Comparison of ENCODE assay signal across 11 cellular contexts in genomic region chr1:170665625-170666024, GRCh38. TPM values are rescaled to one million over a fixed set of nuclear protein-coding genes. Genes with fewer than 3 reads are reported as not detected.
DNase-seq lines count a peak whose midpoint lies in the region; ATAC-seq and TF ChIP-seq lines count a peak whose summit lies in the region.
"Had no signal": no experiment of that assay in that cellular context is flagged by ENCODE, and none has a peak within 500 bp of the region (broad histone marks: within the 10 kb centered on the region; RNA-seq: fewer than 3 reads in every experiment).

No MANE protein-coding gene starts in this region.

- H3K36me3 ChIP-seq in GM23248 (ENCODE audit: low read depth) = no peaks in the 10 kb centered on the region
- no peaks in the 10 kb centered on the region for H3K36me3 ChIP-seq in gastroesophageal sphincter

- TF ChIP-seq EP300 in gastroesophageal sphincter (IDR thresholded peaks at IDR 0.05) = no peak

- H3K79me2 ChIP-seq in GM23248 (ENCODE audit: insufficient read depth) = peaks cover 85% of the 10 kb centered on the region

- 0 to 1% methylated on average over 14 of the region's 14 CpGs for WGBS in GM23248 (ENCODE audit: low coverage in 1 of 2, low lambda C conversion rate in 2 of 2, missing lambda C conversion rate in 2 of 2), 2 experiments
- 61 to 68% methylated on average over 5 to 8 of the region's 14 CpGs for WGBS in gastroesophageal sphincter (ENCODE audit: low coverage in 1 of 2), 2 donors

- TF ChIP-seq POLR2A in gastroesophageal sphincter (IDR thresholded peaks at IDR 0.05) = no peak

- peak overlapping the region; percentile 99 for H3K9ac ChIP-seq in GM23248

- no peaks in the 10 kb centered on the region for H4K20me1 ChIP-seq in GM23248 (ENCODE audit: insufficient read depth)

- H3K9me3 ChIP-seq in GM23248 (ENCODE audit: low read depth) (no peaks in the 10 kb centered on the region), gastroesophageal sphincter (no peaks in the 10 kb centered on the region)

- H3K4me3 ChIP-seq in GM23248 (peak overlapping the region; percentile 96), astrocyte of the cerebellum (ENCODE audit: low read depth, low read length) (peak overlapping the region; percentile 85), gastroesophageal sphincter (peak overlapping the region in 1 of 2 donors; percentile 64)

- in situ Hi-C loops in GM23248 (cut with MboI) = loop anchor here (10.0 kb wide), 2 partner anchors 131 to 651 kb away; partner anchors contain the start of gene GORAB
- in situ Hi-C loops in astrocyte of the cerebellum (cut with HindIII; ENCODE audit: low sequenced_read_pairs) = loop anchor here (25.0 kb wide), 1 partner anchor 728 kb away; no protein-coding TSS in a partner anchor

- DNase-seq in GM23248 = peak; percentile 68
- DNase-seq in astrocyte of the cerebellum (ENCODE audit: low read depth) = no peak
- peak; percentile 62 for DNase-seq in iris pigment epithelial cell (ENCODE audit: low read depth)
- DNase-seq in substantia nigra (lab: John Stamatoyannopoulos, UW) = peak in 1 of 49 donors; percentile 38
- DNase-seq in T-helper 2 cell = no peak
- no peak for DNase-seq in Ammon's horn (ENCODE audit: low spot score)
- DNase-seq: activated CD4-positive, CD25-positive, alpha-beta regulatory T cell; cerebellar nuclear complex had no signal

- no peak for TF ChIP-seq CTCF in astrocyte of the cerebellum (IDR thresholded peaks at IDR 0.05; ENCODE audit: low read depth, low read length, missing control alignments)
- TF ChIP-seq CTCF in gastroesophageal sphincter (IDR thresholded peaks at IDR 0.05) = no peak

- peak overlapping the region; percentile 17; the same call in 1 of the 2 replicates for H2AFZ ChIP-seq in GM23248

- ATAC-seq in gastroesophageal sphincter (no peak), GM21360 (IDR thresholded peaks at IDR 0.05; ENCODE audit: unreplicated experiment) (no peak)

- H3F3A ChIP-seq in GM23248 (ENCODE audit: insufficient read depth) = peaks cover 51% of the 10 kb centered on the region

- H3K4me1 ChIP-seq in GM23248 (ENCODE audit: insufficient read depth) (peaks cover 26% of the 10 kb centered on the region), gastroesophageal sphincter (peaks cover 0 to 53% (median 10%) of the 10 kb centered on the region in 3 donors)

- no peaks in the 10 kb centered on the region for H3K9me2 ChIP-seq in GM23248 (ENCODE audit: insufficient read depth)

- peak overlapping the region; percentile 97 for H3K27ac ChIP-seq in GM23248
- peak overlapping the region; percentile 26 for H3K27ac ChIP-seq in substantia nigra (ENCODE audit: low read depth, low read length, poor library complexity, severe bottlenecking)
- peak overlapping the region in 2 of 4 donors; percentile 81 to 88 for H3K27ac ChIP-seq in gastroesophageal sphincter

- peak overlapping the region; percentile 99 for H3K4me2 ChIP-seq in GM23248 (ENCODE audit: unreplicated experiment)

- H3K27me3 ChIP-seq in GM23248 (replicated peaks; ENCODE audit: insufficient read depth) (no peaks in the 10 kb centered on the region), gastroesophageal sphincter (peaks cover 100% of the 10 kb centered on the region)

RNA-seq across cellular contexts. Expression of gene PRRX1, which starts 1.7 kb away (rescaled TPM):
- 179 and 191 TPM in 2 replicates for total RNA-seq in GM23248 (2014; rRNA removed; shearing (Covaris generic))
- 38.8 and 40.1 TPM in 2 replicates for polyA plus RNA-seq in GM23248 (2016; fragmentation: Nextera tagmentation; extraction: Ambion mirVana)
- total RNA-seq in gastroesophageal sphincter = 10 to 100 TPM; 13.4 to 27.9 (median 21.4) TPM
- total RNA-seq: activated T-helper 1 cell treated with anti-CD3 and anti-CD28 coated beads, Interleukin-12 subunit alpha, Interleukin-12 subunit beta, Interleukin-2, Interleukin-4 antibody, amounts not matched to agents 30 ng/mL and 10 ng/mL and 1 ng/mL, durations not matched to agents 14 hours and 24 hours and 36 hours had no signal

Comparison
In these comparisons a context has a peak if more than half of its experiments do, and no peak if none do; other contexts are left out.
1. DNase-seq: peak in GM23248 (single experiment) and iris pigment epithelial cell (single experiment); none in astrocyte of the cerebellum (single experiment), T-helper 2 cell (0 of 5) and Ammon's horn (single experiment).